Comparison of ENCODE assay signal across 1 cellular context in the genomic region with DNA sequence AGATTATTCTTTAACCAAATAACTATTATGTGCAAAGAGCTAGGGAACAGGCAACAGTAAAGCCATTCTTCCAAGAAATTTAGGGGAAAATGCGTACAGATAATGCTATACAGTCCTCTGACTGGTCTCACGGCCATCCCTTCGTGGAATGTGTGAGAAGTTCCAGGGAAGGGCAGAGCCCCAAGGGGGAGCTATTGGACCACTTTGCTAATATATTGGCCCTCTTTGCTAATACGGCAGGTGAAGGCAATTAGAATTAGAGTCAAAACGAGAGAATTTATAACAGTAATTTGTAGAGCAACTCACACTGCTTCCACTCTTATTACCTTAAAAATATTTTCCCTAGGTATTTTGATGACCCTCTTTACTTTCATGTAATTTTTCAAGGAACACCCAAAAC.
TF ChIP-seq lines count a peak whose summit lies in the region.

No MANE protein-coding gene starts in this region.

TF ChIP-seq in HepG2, 621 proteins besides CTCF, POLR2A, EP300 and RAD21 (continued from another document):
- TF ChIP-seq NFE2 (CRISPR knock-in tag; IDR thresholded peaks at IDR 0.05): no peak
- TF ChIP-seq NFAT5 (CRISPR knock-in tag; IDR thresholded peaks at IDR 0.05): no peak
- TF ChIP-seq ZNF547 (CRISPR knock-in tag; IDR thresholded peaks at IDR 0.05): no peak
- peak; percentile 62 for TF ChIP-seq TEAD3 (CRISPR knock-in tag; optimal IDR thresholded peaks at IDR 0.05; ENCODE audit: borderline replicate concordance)
- no peak for TF ChIP-seq ELF3 (CRISPR knock-in tag; IDR thresholded peaks at IDR 0.05)
- TF ChIP-seq STAG1 (CRISPR knock-in tag; IDR thresholded peaks at IDR 0.05): peak; percentile 84
- TF ChIP-seq LCORL (IDR thresholded peaks at IDR 0.05): no peak
- no peak for TF ChIP-seq LCORL (CRISPR knock-in tag; IDR thresholded peaks at IDR 0.05)
- peak; percentile 54; the same call in 1 of the 2 replicates for TF ChIP-seq SMC3 (IDR thresholded peaks at IDR 0.05; ENCODE audit: low read length)
- TF ChIP-seq ZKSCAN8 (CRISPR knock-in tag; IDR thresholded peaks at IDR 0.05; ENCODE audit: borderline replicate concordance): no peak
- TF ChIP-seq IRX3 (CRISPR knock-in tag; IDR thresholded peaks at IDR 0.05; ENCODE audit: borderline replicate concordance, low read depth): no peak
- 0 out of 2 replicates have a peak, but pooled peaks have one; percentile 37 for TF ChIP-seq KLF11 (CRISPR knock-in tag; IDR thresholded peaks at IDR 0.05)
- no peak for TF ChIP-seq ZNF652 (CRISPR knock-in tag; IDR thresholded peaks at IDR 0.05; ENCODE audit: borderline replicate concordance, low read depth)
TF ChIP-seq in HepG2: peak in this region for 4.
